In the genomic region with DNA sequence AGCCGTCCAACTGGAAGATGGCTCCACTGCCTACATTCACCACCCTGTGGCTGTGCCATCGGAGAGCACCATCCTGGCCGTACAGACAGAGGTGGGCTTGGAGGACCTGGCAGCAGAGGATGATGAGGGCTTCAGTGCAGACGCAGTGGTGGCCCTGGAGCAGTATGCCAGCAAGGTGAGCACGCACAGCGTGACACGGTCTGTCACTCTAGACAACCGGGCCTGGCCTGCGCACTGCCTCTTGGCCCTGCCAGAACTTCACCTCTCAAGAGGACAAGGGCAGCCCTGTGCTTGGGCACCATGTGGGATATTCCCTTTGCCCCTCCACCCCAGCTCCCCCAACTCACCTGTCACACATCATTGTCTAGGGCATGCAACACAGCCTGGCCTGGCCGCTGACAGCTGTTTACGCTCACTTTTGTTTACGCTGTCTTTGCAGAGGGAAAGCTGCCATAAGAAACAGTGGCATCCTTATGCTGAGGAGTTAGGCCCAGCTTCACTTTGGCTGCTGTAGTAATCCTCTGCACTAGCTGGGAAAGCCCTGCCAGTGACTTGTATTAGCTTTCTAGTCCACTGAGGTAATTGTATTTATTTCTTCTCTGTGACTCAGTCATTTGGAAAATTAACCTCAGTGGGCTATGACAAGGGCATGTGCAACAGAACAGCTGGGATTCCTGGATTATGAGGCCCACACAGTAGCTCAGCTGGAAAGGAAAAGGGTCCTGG, we compare ENCODE assay signal across 26 cellular contexts. TPM values are rescaled to one million over a fixed set of nuclear protein-coding genes. Genes with fewer than 3 reads are reported as not detected.
DNase-seq lines count a peak whose midpoint lies in the region; ATAC-seq and TF ChIP-seq lines count a peak whose summit lies in the region.
"Had no signal": no experiment of that assay in that cellular context is flagged by ENCODE, and none has a peak within 500 bp of the region (broad histone marks: within the 10 kb centered on the region; RNA-seq: fewer than 3 reads in every experiment).

No MANE protein-coding gene starts in this region.

- H3K27ac ChIP-seq in aorta (ENCODE audit: low read depth in 1 of 2, low read length in 2 of 2) = no peak overlapping the region
- H3K27ac ChIP-seq in right lobe of liver = no peak overlapping the region
- H3K27ac ChIP-seq in dorsolateral prefrontal cortex = no peak overlapping the region
- H3K27ac ChIP-seq: brain microvascular endothelial cell, neutrophil, RWPE1, spleen, tibial nerve, WERI-Rb-1 had no signal

- ATAC-seq in aorta (ENCODE audit: low FRiP score) (peak; percentile 35), right lobe of liver (no peak)
- ATAC-seq: activated T-helper 17 cell treated with anti-CD3 and anti-CD28 coated beads, Interleukin-2, amount 50 U/mL, for 72 hours; GM12878; stimulated activated naive CD8-positive, alpha-beta T cell treated with anti-CD3 and anti-CD28 coated beads, Interleukin-15, Interleukin-2, amounts not matched to agents 100 U/mL and 50 U/mL, for 24 hours had no signal

- TF ChIP-seq POLR2A in right lobe of liver (IDR thresholded peaks at IDR 0.05) = no peak

- no peaks in the 10 kb centered on the region for H3K9me3 ChIP-seq in aorta (ENCODE audit: control insufficient read depth, low read length)
- no peaks in the 10 kb centered on the region for H3K9me3 ChIP-seq in right lobe of liver
- H3K9me3 ChIP-seq: BE2C, neutrophil, SK-N-SH, spleen, tibial nerve had no signal

- intact Hi-C loops in aorta (cut with DNase I) (no loop called here), right lobe of liver (cut with DNase I) (no loop called here), dorsolateral prefrontal cortex (cut with DNase I) (no loop called here)

- no peaks in the 10 kb centered on the region for H3K27me3 ChIP-seq in aorta (ENCODE audit: control insufficient read depth in 1 of 2, insufficient read depth in 2 of 2, low read length in 1 of 2)
- H3K27me3 ChIP-seq in right lobe of liver = no peaks in the 10 kb centered on the region
- H3K27me3 ChIP-seq in dorsolateral prefrontal cortex = no peaks in the 10 kb centered on the region
- H3K27me3 ChIP-seq: BE2C, brain microvascular endothelial cell, neutrophil, spleen, tibial nerve had no signal

- no peaks in the 10 kb centered on the region for H3K4me1 Mint-ChIP-seq in chondrocyte (ENCODE audit: low read depth)
- H3K4me1 Mint-ChIP-seq: activated naive CD8-positive, alpha-beta T cell treated with anti-CD3 and anti-CD28 coated beads, Interleukin-2, amount 10 ng/mL, durations not matched to agents 7 days and 5 days had no signal

- H3K4me3 ChIP-seq in aorta (ENCODE audit: low read length in 2 of 2) (no peak overlapping the region), right lobe of liver (no peak overlapping the region), dorsolateral prefrontal cortex (no peak overlapping the region)
- H3K4me3 ChIP-seq: GM12878, spleen, tibial nerve had no signal

- no peaks in the 10 kb centered on the region for H3K27me3 Mint-ChIP-seq in chondrocyte (ENCODE audit: low read depth)
- H3K27me3 Mint-ChIP-seq: activated naive CD8-positive, alpha-beta T cell treated with anti-CD3 and anti-CD28 coated beads, Interleukin-2, amount 10 ng/mL, durations not matched to agents 7 days and 5 days; activated T-helper 17 cell treated with anti-CD3 and anti-CD28 coated beads, Interleukin-2, amount 50 U/mL, for 72 hours had no signal

- H3K4me1 ChIP-seq in aorta (ENCODE audit: control insufficient read depth in 1 of 2, insufficient read depth in 2 of 2, low read length in 2 of 2) (no peaks in the 10 kb centered on the region), right lobe of liver (no peaks in the 10 kb centered on the region)
- H3K4me1 ChIP-seq: BE2C, spleen, tibial nerve had no signal

- WGBS in aorta, 2 donors = 91 to 94% methylated on average over 12 of the region's 12 CpGs
- WGBS in right lobe of liver (ENCODE audit: insufficient coverage, low coverage, low lambda C conversion rate, missing lambda C conversion rate) = 100% methylated on average over 1 of the region's 12 CpGs

- H3K27ac Mint-ChIP-seq in chondrocyte (ENCODE audit: unreplicated experiment) = no peak overlapping the region
- H3K27ac Mint-ChIP-seq: activated naive CD8-positive, alpha-beta T cell treated with anti-CD3 and anti-CD28 coated beads, Interleukin-2, amount 10 ng/mL, durations not matched to agents 7 days and 5 days had no signal

- peaks cover 55% of the 10 kb centered on the region for H3K36me3 Mint-ChIP-seq in chondrocyte (ENCODE audit: low read depth)

- no peaks in the 10 kb centered on the region for H3K9me3 Mint-ChIP-seq in chondrocyte (ENCODE audit: low read depth)
- H3K9me3 Mint-ChIP-seq: activated naive CD8-positive, alpha-beta T cell treated with anti-CD3 and anti-CD28 coated beads, Interleukin-2, amount 10 ng/mL, durations not matched to agents 7 days and 5 days; activated T-helper 17 cell treated with anti-CD3 and anti-CD28 coated beads, Interleukin-2, amount 50 U/mL, for 72 hours had no signal

- peaks cover 3 to 22% of the 10 kb centered on the region in 2 donors for H3K36me3 ChIP-seq in aorta (ENCODE audit: control insufficient read depth in 1 of 2, insufficient read depth in 2 of 2, low read length in 1 of 2)
- H3K36me3 ChIP-seq in right lobe of liver = peaks cover 0 to 70% (median 14%) of the 10 kb centered on the region in 4 donors

- peak; percentile 73 for DNase-seq in NCI-H82 (lab: John Stamatoyannopoulos, UW)
- DNase-seq in NCI-H82 treated with DMSO at 0.1 percent for 48 hours (lab: John Stamatoyannopoulos, UW; ENCODE audit: unreplicated experiment) = no peak
- DNase-seq in chondrocyte (ENCODE audit: low spot score) = peak; percentile 91
- DNase-seq in mesenteric fat pad (ENCODE audit: low spot score) = peak; percentile 78
- no peak for DNase-seq in aorta
- no peak for DNase-seq in DMS 273 (lab: John Stamatoyannopoulos, UW; ENCODE audit: unreplicated experiment)
- DNase-seq in right lobe of liver = no peak
- DNase-seq in dorsolateral prefrontal cortex = no peak
- DNase-seq: 8988T; activated CD4-positive, alpha-beta T cell treated with anti-CD3 and anti-CD28 coated beads, Interleukin-2, amount 50 U/mL, for 1 hour; activated naive CD8-positive, alpha-beta T cell treated with anti-CD3 and anti-CD28 coated beads, Interleukin-2, amount 10 ng/mL, durations not matched to agents 7 days and 5 days; BE2C; brain microvascular endothelial cell; NCI-H1105 treated with DMSO at 0.1 percent for 48 hours; NCI-H2107; NCI-H510A treated with DMSO at 0.1 percent for 48 hours; SK-N-SH; spleen; stimulated activated CD4-positive, alpha-beta T cell treated with anti-CD3 and anti-CD28 coated beads, Interleukin-4, amount 100 ng/mL, for 4 hours; stimulated activated naive CD8-positive, alpha-beta T cell treated with anti-CD3 and anti-CD28 coated beads, Interleukin-15, Interleukin-2, amounts not matched to agents 100 U/mL and 50 U/mL, for 24 hours; WERI-Rb-1 had no signal

- no peak overlapping the region for H3K4me3 Mint-ChIP-seq in chondrocyte (ENCODE audit: unreplicated experiment)
- H3K4me3 Mint-ChIP-seq: activated naive CD8-positive, alpha-beta T cell treated with anti-CD3 and anti-CD28 coated beads, Interleukin-2, amount 10 ng/mL, durations not matched to agents 7 days and 5 days; activated T-helper 17 cell treated with anti-CD3 and anti-CD28 coated beads, Interleukin-2, amount 50 U/mL, for 72 hours had no signal

- TF ChIP-seq CTCF in chondrocyte (IDR thresholded peaks at IDR 0.05) (no peak), right lobe of liver (IDR thresholded peaks at IDR 0.05) (no peak), dorsolateral prefrontal cortex (IDR thresholded peaks at IDR 0.05 in 54 of 56, conservative IDR thresholded peaks at IDR 0.05 in 2 of 56; ENCODE audit: low read depth in 1 of 56, partially characterized antibody in 56 of 56) (no peak)

RNA-seq across cellular contexts. Expression of gene DEF6, which starts 9.8 kb away (rescaled TPM):
- total RNA-seq in chondrocyte (0.82 to 1.1 TPM (median 0.82 TPM) in 3 replicates), mesenteric fat pad (7.8 TPM), aorta (10 to 100 TPM in 1 of 2 donors, 1 to 10 TPM in 1; 9.9 to 13.0 TPM), right lobe of liver (1 to 10 TPM; 1.1 to 3.6 (median 1.5) TPM), dorsolateral prefrontal cortex (10 to 100 TPM in 2 of 120 experiments, 1 to 10 TPM in 118; 1.6 to 10.2 (median 4.8) TPM)
- polyA plus RNA-seq in aorta = 1 to 10 TPM; 1.5 to 2.8 TPM

RNA-seq across cellular contexts. Expression of gene ZNF76, which starts 28.3 kb away (rescaled TPM):
- 20.3 to 28.3 TPM (median 22.1 TPM) in 3 replicates for total RNA-seq in chondrocyte
- total RNA-seq in mesenteric fat pad = 24.5 TPM
- total RNA-seq in aorta = 10 to 100 TPM; 26.6 to 46.4 TPM
- 10 to 100 TPM; 10.6 to 51.8 TPM for polyA plus RNA-seq in aorta
- total RNA-seq in right lobe of liver = 10 to 100 TPM; 14.4 to 19.8 (median 17.6) TPM
- 10 to 100 TPM; 28.7 to 73.1 (median 45.8) TPM for total RNA-seq in dorsolateral prefrontal cortex

RNA-seq across cellular contexts. Expression of gene PPARD, which starts 54.5 kb away (rescaled TPM):
- total RNA-seq in chondrocyte = 25.9 to 28.3 TPM (median 27.0 TPM) in 3 replicates
- total RNA-seq in mesenteric fat pad = 17.5 TPM
- 10 to 100 TPM; 24.9 to 27.7 TPM for total RNA-seq in aorta
- 10 to 100 TPM in 1 of 2 donors, 1 to 10 TPM in 1; 5.9 to 16.7 TPM for polyA plus RNA-seq in aorta
- total RNA-seq in right lobe of liver = 10 to 100 TPM in 1 of 6 experiments, 1 to 10 TPM in 5; 5.2 to 18.8 (median 5.9) TPM
- 10 to 100 TPM; 26.8 to 49.1 (median 36.9) TPM for total RNA-seq in dorsolateral prefrontal cortex

Comparison
In these comparisons a context has a peak if more than half of its experiments do, and no peak if none do; other contexts are left out.
1. DNase-seq: peak in NCI-H82 (single experiment), chondrocyte (single experiment) and mesenteric fat pad (single experiment); none in NCI-H82 treated with DMSO at 0.1 percent for 48 hours (single experiment), aorta (0 of 2), DMS 273 (single experiment), right lobe of liver (0 of 3) and dorsolateral prefrontal cortex (0 of 10).